25 cellular contexts compared by ENCODE assay signal in the genomic region with DNA sequence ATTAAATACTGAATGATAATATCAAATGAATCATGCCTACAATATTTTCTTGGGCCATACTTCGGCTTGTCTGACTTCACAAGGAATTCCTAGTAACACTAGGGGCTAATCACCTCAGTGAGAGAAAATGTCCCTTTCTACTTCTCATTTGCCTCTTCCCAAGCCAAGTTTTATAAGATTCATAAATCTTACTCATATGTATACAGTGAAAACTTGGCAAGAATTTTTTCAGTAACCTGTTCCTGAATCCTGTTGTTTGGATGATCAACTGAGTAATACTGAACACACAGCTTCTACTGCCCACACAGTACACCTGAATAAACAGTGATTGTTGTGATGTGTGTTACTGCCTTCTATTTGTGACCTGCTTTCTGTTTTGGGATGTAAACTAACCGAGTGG. TPM values are rescaled to one million over a fixed set of nuclear protein-coding genes. Genes with fewer than 3 reads are reported as not detected.
A peak's percentile ranks its signal among the peaks of the same experiment; 100 is the strongest.
DNase-seq lines count a peak whose midpoint lies in the region; ATAC-seq and TF ChIP-seq lines count a peak whose summit lies in the region.
"Had no signal": no experiment of that assay in that cellular context is flagged by ENCODE, and none has a peak within 500 bp of the region (broad histone marks: within the 10 kb centered on the region; RNA-seq: fewer than 3 reads in every experiment).

No MANE protein-coding gene starts in this region.

- no TSS peak for BruUV-seq in MCF 10A (replicated peaks; lab: Mats Ljungman, UMichigan)

- no peak overlapping the region for H3K4me3 ChIP-seq in LNCaP clone FGC (ENCODE audit: low read depth, low read length)
- H3K4me3 ChIP-seq: spleen, thyroid gland had no signal

- CTCF ChIA-PET in MCF 10A (lab: Yijun Ruan, JAX), result interaction anchor here (0.6 to 0.7 kb wide), 2 partner anchors 12 to 331 kb away, joined by 4 to 5 read pairs; no protein-coding TSS in a partner anchor

- H3K36me3 Mint-ChIP-seq in MCF 10A (ENCODE audit: insufficient read depth, unreplicated experiment), result no peaks in the 10 kb centered on the region

- TF ChIP-seq CTCF in 22Rv1 (IDR thresholded peaks at IDR 0.05) (no peak), LNCaP clone FGC (IDR thresholded peaks at IDR 0.05; ENCODE audit: control insufficient read depth, extremely low read depth, insufficient read depth) (no peak), MCF 10A (IDR thresholded peaks at IDR 0.05; ENCODE audit: unreplicated experiment) (no peak)

- H3K27ac Mint-ChIP-seq in MCF 10A (ENCODE audit: low read depth, unreplicated experiment), result peak overlapping the region; percentile 52
- H3K27ac Mint-ChIP-seq in stimulated activated naive CD8-positive, alpha-beta T cell treated with anti-CD3 and anti-CD28 coated beads, Interleukin-15, amount 100 ng/mL, for 72 hours, result no peak overlapping the region
- H3K27ac Mint-ChIP-seq: activated CD8-positive, alpha-beta T cell treated with anti-CD3 and anti-CD28 coated beads for 36 hours had no signal

- POLR2A ChIA-PET in MCF 10A (lab: Yijun Ruan, JAX), result interaction anchor here (0.6 to 1.6 kb wide), 2 partner anchors 11 to 138 kb away, joined by 4 read pairs; no protein-coding TSS in a partner anchor

- peak overlapping the region; percentile 14; the same call in 1 of the 2 replicates for H3K27ac ChIP-seq in 22Rv1
- H3K27ac ChIP-seq: spleen, thyroid gland had no signal

- H3K27me3 Mint-ChIP-seq in MCF 10A (ENCODE audit: insufficient read depth, unreplicated experiment), result no peaks in the 10 kb centered on the region
- no peaks in the 10 kb centered on the region for H3K27me3 Mint-ChIP-seq in stimulated activated naive CD8-positive, alpha-beta T cell treated with anti-CD3 and anti-CD28 coated beads, Interleukin-15, amount 100 ng/mL, for 72 hours
- H3K27me3 Mint-ChIP-seq: activated CD8-positive, alpha-beta T cell treated with anti-CD3 and anti-CD28 coated beads for 36 hours had no signal

- peaks cover under 1% of the 10 kb centered on the region for H3K9me3 Mint-ChIP-seq in MCF 10A (ENCODE audit: unreplicated experiment)
- no peaks in the 10 kb centered on the region for H3K9me3 Mint-ChIP-seq in stimulated activated naive CD8-positive, alpha-beta T cell treated with anti-CD3 and anti-CD28 coated beads, Interleukin-15, amount 100 ng/mL, for 72 hours
- H3K9me3 Mint-ChIP-seq: activated CD8-positive, alpha-beta T cell treated with anti-CD3 and anti-CD28 coated beads for 36 hours had no signal

- ATAC-seq in stimulated activated naive CD8-positive, alpha-beta T cell treated with anti-CD3 and anti-CD28 coated beads, Interleukin-15, amount 100 ng/mL, for 72 hours, result no peak
- ATAC-seq: activated CD4-positive, CD25-positive, alpha-beta regulatory T cell treated with anti-CD3 and anti-CD28 coated beads, Interleukin-2, amount 50 U/mL, for 24 hours; activated CD8-positive, alpha-beta T cell treated with anti-CD3 and anti-CD28 coated beads for 36 hours; stimulated activated naive CD8-positive, alpha-beta T cell treated with anti-CD3 and anti-CD28 coated beads, Interleukin-15, Interleukin-2, amounts not matched to agents 100 U/mL and 50 U/mL, for 24 hours had no signal

- DNase-seq in LNCaP clone FGC (ENCODE audit: low read depth), result peak; percentile 97
- peak; percentile 39 for DNase-seq in MCF 10A (ENCODE audit: unreplicated experiment)
- peak; percentile 33 for DNase-seq in kidney tubule cell (ENCODE audit: low spot score)
- DNase-seq in stimulated activated CD8-positive, alpha-beta memory T cell treated with anti-CD3 and anti-CD28 coated beads, Interleukin-4, amount 100 ng/mL, for 48 hours, result no peak
- DNase-seq in cerebellar nuclear complex (lab: John Stamatoyannopoulos, UW), result no peak
- no peak for DNase-seq in stimulated activated naive CD8-positive, alpha-beta T cell treated with anti-CD3 and anti-CD28 coated beads, Interleukin-15, amount 100 ng/mL, for 72 hours
- no peak for DNase-seq in glomerular visceral epithelial cell (ENCODE audit: extremely low spot score)
- DNase-seq: activated CD8-positive, alpha-beta T cell treated with anti-CD3 and anti-CD28 coated beads for 36 hours; activated gamma-delta T cell; activated T-cell treated with anti-CD3 and anti-CD28 coated beads for 4 hours; dermis blood vessel endothelial cell; kidney; NCI-H146; NCI-H524 treated with DMSO at 0.1 percent for 48 hours; spleen; stimulated activated CD4-positive, alpha-beta T cell treated with anti-CD3 and anti-CD28 coated beads, Interleukin-4, amount 100 ng/mL, for 1 hour; stimulated activated naive CD8-positive, alpha-beta T cell treated with anti-CD3 and anti-CD28 coated beads, Interleukin-15, Interleukin-2, amounts not matched to agents 100 U/mL and 50 U/mL, for 24 hours; thyroid gland had no signal

- peaks cover 29% of the 10 kb centered on the region for H3K4me1 Mint-ChIP-seq in MCF 10A (ENCODE audit: insufficient read depth, unreplicated experiment)
- peaks cover 9% of the 10 kb centered on the region for H3K4me1 Mint-ChIP-seq in stimulated activated naive CD8-positive, alpha-beta T cell treated with anti-CD3 and anti-CD28 coated beads, Interleukin-15, amount 100 ng/mL, for 72 hours

- intact Hi-C loops in MCF 10A (cut with micrococcal nuclease), result no loop called here

- H3K4me3 Mint-ChIP-seq in MCF 10A (ENCODE audit: unreplicated experiment), result no peak overlapping the region
- no peak overlapping the region for H3K4me3 Mint-ChIP-seq in stimulated activated naive CD8-positive, alpha-beta T cell treated with anti-CD3 and anti-CD28 coated beads, Interleukin-15, amount 100 ng/mL, for 72 hours
- H3K4me3 Mint-ChIP-seq: activated CD8-positive, alpha-beta T cell treated with anti-CD3 and anti-CD28 coated beads for 36 hours had no signal

RNA-seq across cellular contexts. Expression of gene TMPRSS11E, which starts 16.5 kb away (rescaled TPM):
- not detected in 2 replicates for total RNA-seq in MCF 10A (2022)
- total RNA-seq: A673, Daoy, dermis blood vessel endothelial cell, frontal cortex, H4, lung microvascular endothelial cell had no signal

Comparison
In these comparisons a context has a peak if more than half of its experiments do, and no peak if none do; other contexts are left out.
1. DNase-seq: peak in LNCaP clone FGC (single experiment), MCF 10A (single experiment) and kidney tubule cell (single experiment); none in stimulated activated CD8-positive, alpha-beta memory T cell treated with anti-CD3 and anti-CD28 coated beads, Interleukin-4, amount 100 ng/mL, for 48 hours (single experiment), cerebellar nuclear complex (0 of 2), stimulated activated naive CD8-positive, alpha-beta T cell treated with anti-CD3 and anti-CD28 coated beads, Interleukin-15, amount 100 ng/mL, for 72 hours (0 of 2) and glomerular visceral epithelial cell (single experiment).